ENCODE assay signal across 8 cellular contexts in genomic region chr4:140427919-140428471, GRCh38. TPM values are rescaled to one million over a fixed set of nuclear protein-coding genes. Genes with fewer than 3 reads are reported as not detected.
DNase-seq lines count a peak whose midpoint lies in the region; ATAC-seq and TF ChIP-seq lines count a peak whose summit lies in the region.

No MANE protein-coding gene starts in this region.

- ATAC-seq in WTC11 (no peak), thoracic aorta (ENCODE audit: insufficient number of reproducible peaks, low FRiP score, low read depth) (no peak), GM21381 (IDR thresholded peaks at IDR 0.05; ENCODE audit: unreplicated experiment) (no peak)

- H3K27ac ChIP-seq in thoracic aorta, result no peak overlapping the region

- intact Hi-C loops in activated naive CD4-positive, alpha-beta T cell treated with anti-CD3 and anti-CD28 coated beads for 36 hours (cut with micrococcal nuclease), result loop anchor here (1.0 kb wide), 2 partner anchors 55 to 182 kb away; partner anchors contain the start of gene SCOC

- DNase-seq in activated naive CD4-positive, alpha-beta T cell treated with anti-CD3 and anti-CD28 coated beads for 36 hours, result no peak
- no peak for DNase-seq in activated naive CD4-positive, alpha-beta T cell treated with anti-CD3 and anti-CD28 coated beads, Interleukin-2, amount 50 U/mL, for 16 hours
- DNase-seq in WTC11 (ENCODE audit: low spot score) (no peak), thoracic aorta (ENCODE audit: low spot score) (no peak), G401 (ENCODE audit: low spot score) (no peak), NCI-H446 (lab: John Stamatoyannopoulos, UW) (no peak)

- peaks cover 44% of the 10 kb centered on the region for H3K27me3 Mint-ChIP-seq in activated naive CD4-positive, alpha-beta T cell treated with anti-CD3 and anti-CD28 coated beads for 36 hours (ENCODE audit: low read depth)
- peaks cover 23% of the 10 kb centered on the region for H3K27me3 Mint-ChIP-seq in WTC11 (ENCODE audit: low read depth)

- no peaks in the 10 kb centered on the region for H3K36me3 Mint-ChIP-seq in activated naive CD4-positive, alpha-beta T cell treated with anti-CD3 and anti-CD28 coated beads for 36 hours (ENCODE audit: low read depth)
- H3K36me3 Mint-ChIP-seq in WTC11, result no peaks in the 10 kb centered on the region

- H3K9me3 ChIP-seq in iPS-18c (ENCODE audit: control insufficient read depth, insufficient read depth, low read length), result no peaks in the 10 kb centered on the region
- H3K9me3 ChIP-seq in thoracic aorta, result no peaks in the 10 kb centered on the region

- H3K4me3 Mint-ChIP-seq in activated naive CD4-positive, alpha-beta T cell treated with anti-CD3 and anti-CD28 coated beads for 36 hours, result peak overlapping the region; percentile 76
- peak overlapping the region; percentile 82 for H3K4me3 Mint-ChIP-seq in WTC11

- H3K4me1 Mint-ChIP-seq in activated naive CD4-positive, alpha-beta T cell treated with anti-CD3 and anti-CD28 coated beads for 36 hours (ENCODE audit: low read depth), result peaks cover 5% of the 10 kb centered on the region
- peaks cover 11% of the 10 kb centered on the region for H3K4me1 Mint-ChIP-seq in WTC11

- in situ Hi-C loops in G401 (cut with HindIII; ENCODE audit: low sequenced_read_pairs), result no loop called here

- H3K9me3 Mint-ChIP-seq in activated naive CD4-positive, alpha-beta T cell treated with anti-CD3 and anti-CD28 coated beads for 36 hours, result no peaks in the 10 kb centered on the region
- H3K9me3 Mint-ChIP-seq in WTC11, result no peaks in the 10 kb centered on the region

- H3K27ac Mint-ChIP-seq in activated naive CD4-positive, alpha-beta T cell treated with anti-CD3 and anti-CD28 coated beads for 36 hours, result no peak overlapping the region
- H3K27ac Mint-ChIP-seq in WTC11, result no peak overlapping the region

- POLR2A ChIA-PET in WTC11 (lab: Charles Lee), result interaction anchor here (1.5 kb wide), 1 partner anchor 55 kb away, joined by 11 read pairs; the partner anchor contains the start of gene SCOC

- peak overlapping the region; percentile 75 for H3K4me3 ChIP-seq in iPS-18c (ENCODE audit: insufficient read depth, low read depth, low read length)
- peak overlapping the region; percentile 81 for H3K4me3 ChIP-seq in thoracic aorta

- TF ChIP-seq CTCF in WTC11 (IDR thresholded peaks at IDR 0.05), result no peak
- no peak for TF ChIP-seq CTCF in thoracic aorta (IDR thresholded peaks at IDR 0.05)

- no peaks in the 10 kb centered on the region for H3K27me3 ChIP-seq in thoracic aorta (replicated peaks; ENCODE audit: insufficient read depth)

- no peaks in the 10 kb centered on the region for H3K36me3 ChIP-seq in thoracic aorta

- CTCF ChIA-PET in activated naive CD4-positive, alpha-beta T cell treated with anti-CD3 and anti-CD28 coated beads for 36 hours (lab: Charles Lee), result interaction anchor here (0.9 to 3.1 kb wide), 5 partner anchors 11 to 200 kb away, joined by 3 to 13 read pairs (median 4); no protein-coding TSS in a partner anchor
- CTCF ChIA-PET in WTC11 (lab: Charles Lee), result interaction anchor here (0.6 to 2.9 kb wide), 23 partner anchors 10 to 1398 kb away, joined by 3 to 30 read pairs (median 4); partner anchors contain the start of genes ELMOD2 and SCOC

- H3K4me1 ChIP-seq in thoracic aorta (ENCODE audit: control insufficient read depth in 1 of 2, low read depth in 2 of 2), result peaks cover 6 to 8% of the 10 kb centered on the region in 2 donors

TF ChIP-seq in WTC11, 78 proteins besides CTCF, POLR2A, EP300 and RAD21:
- no peak for TF ChIP-seq TEAD1 (CRISPR knock-in tag; IDR thresholded peaks at IDR 0.05)
- TF ChIP-seq TP53 (CRISPR knock-in tag; IDR thresholded peaks at IDR 0.05), result no peak
- peak; percentile 99 for TF ChIP-seq GABPB1 (CRISPR knock-in tag; IDR thresholded peaks at IDR 0.05)
- 0 out of 2 replicates have a peak, but pooled peaks have one; percentile 0 for TF ChIP-seq CREB1 (CRISPR knock-in tag; IDR thresholded peaks at IDR 0.05)

RNA-seq across cellular contexts. Expression of gene CLGN, which starts 0.5 kb away (rescaled TPM):
- under 1 TPM in 1 of 2 experiments, not detected in 1; 0.10 TPM for total RNA-seq in activated naive CD4-positive, alpha-beta T cell treated with anti-CD3 and anti-CD28 coated beads for 36 hours
- total RNA-seq in WTC11 (2021) (2.3 to 3.4 TPM (median 3.0 TPM) in 3 replicates), thoracic aorta (under 1 TPM in 1 of 2 donors, not detected in 1; 0.21 TPM)
- total RNA-seq in G401 (2014; rRNA removed; shearing (Covaris generic)), result 3.5 and 3.9 TPM in 2 replicates

RNA-seq across cellular contexts. Expression of gene SCOC, which starts 54.5 kb away (rescaled TPM):
- total RNA-seq in activated naive CD4-positive, alpha-beta T cell treated with anti-CD3 and anti-CD28 coated beads for 36 hours, result 10 to 100 TPM; 44.7 to 49.4 TPM
- total RNA-seq in WTC11 (2021), result 33.0 to 37.3 TPM (median 33.6 TPM) in 3 replicates
- total RNA-seq in thoracic aorta, result 10 to 100 TPM; 32.0 to 34.4 TPM
- total RNA-seq in G401 (2014; rRNA removed; shearing (Covaris generic)), result 39.8 and 56.9 TPM in 2 replicates
